1 cellular context compared by ENCODE assay signal in the genomic region with DNA sequence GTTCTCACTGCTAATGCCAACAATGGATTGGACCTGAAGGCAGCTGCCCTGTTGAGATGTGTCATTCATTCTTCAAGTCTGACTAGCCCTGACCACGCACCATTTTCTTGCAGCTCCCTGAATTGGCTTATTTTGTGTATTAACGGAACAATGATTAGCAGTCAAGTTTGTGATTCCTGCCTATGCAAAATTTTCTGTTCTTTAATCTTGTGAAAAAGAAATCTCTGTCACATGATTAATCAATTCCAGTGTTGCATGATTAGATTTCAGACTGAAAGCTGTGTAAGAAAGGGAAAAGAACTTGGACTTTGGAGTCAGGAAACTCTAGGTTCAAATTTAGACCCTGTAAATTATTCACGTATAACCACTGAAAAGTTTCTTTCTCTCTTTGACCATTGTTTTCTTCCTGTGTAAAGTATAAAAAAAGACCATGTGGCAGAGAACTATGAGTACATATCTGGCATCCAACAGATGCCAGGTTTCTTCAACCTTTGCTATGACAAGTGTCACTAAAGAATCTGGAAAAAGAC.
TF ChIP-seq lines count a peak whose summit lies in the region.

No MANE protein-coding gene starts in this region.

TF ChIP-seq in GM12878, 131 proteins besides CTCF, POLR2A, EP300 and RAD21 (continued from another document and continues in another):
- TF ChIP-seq, protein P1, sequence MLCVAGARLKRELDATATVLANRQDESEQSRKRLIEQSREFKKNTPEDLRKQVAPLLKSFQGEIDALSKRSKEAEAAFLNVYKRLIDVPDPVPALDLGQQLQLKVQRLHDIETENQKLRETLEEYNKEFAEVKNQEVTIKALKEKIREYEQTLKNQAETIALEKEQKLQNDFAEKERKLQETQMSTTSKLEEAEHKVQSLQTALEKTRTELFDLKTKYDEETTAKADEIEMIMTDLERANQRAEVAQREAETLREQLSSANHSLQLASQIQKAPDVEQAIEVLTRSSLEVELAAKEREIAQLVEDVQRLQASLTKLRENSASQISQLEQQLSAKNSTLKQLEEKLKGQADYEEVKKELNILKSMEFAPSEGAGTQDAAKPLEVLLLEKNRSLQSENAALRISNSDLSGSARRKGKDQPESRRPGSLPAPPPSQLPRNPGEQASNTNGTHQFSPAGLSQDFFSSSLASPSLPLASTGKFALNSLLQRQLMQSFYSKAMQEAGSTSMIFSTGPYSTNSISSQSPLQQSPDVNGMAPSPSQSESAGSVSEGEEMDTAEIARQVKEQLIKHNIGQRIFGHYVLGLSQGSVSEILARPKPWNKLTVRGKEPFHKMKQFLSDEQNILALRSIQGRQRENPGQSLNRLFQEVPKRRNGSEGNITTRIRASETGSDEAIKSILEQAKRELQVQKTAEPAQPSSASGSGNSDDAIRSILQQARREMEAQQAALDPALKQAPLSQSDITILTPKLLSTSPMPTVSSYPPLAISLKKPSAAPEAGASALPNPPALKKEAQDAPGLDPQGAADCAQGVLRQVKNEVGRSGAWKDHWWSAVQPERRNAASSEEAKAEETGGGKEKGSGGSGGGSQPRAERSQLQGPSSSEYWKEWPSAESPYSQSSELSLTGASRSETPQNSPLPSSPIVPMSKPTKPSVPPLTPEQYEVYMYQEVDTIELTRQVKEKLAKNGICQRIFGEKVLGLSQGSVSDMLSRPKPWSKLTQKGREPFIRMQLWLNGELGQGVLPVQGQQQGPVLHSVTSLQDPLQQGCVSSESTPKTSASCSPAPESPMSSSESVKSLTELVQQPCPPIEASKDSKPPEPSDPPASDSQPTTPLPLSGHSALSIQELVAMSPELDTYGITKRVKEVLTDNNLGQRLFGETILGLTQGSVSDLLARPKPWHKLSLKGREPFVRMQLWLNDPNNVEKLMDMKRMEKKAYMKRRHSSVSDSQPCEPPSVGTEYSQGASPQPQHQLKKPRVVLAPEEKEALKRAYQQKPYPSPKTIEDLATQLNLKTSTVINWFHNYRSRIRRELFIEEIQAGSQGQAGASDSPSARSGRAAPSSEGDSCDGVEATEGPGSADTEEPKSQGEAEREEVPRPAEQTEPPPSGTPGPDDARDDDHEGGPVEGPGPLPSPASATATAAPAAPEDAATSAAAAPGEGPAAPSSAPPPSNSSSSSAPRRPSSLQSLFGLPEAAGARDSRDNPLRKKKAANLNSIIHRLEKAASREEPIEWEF (IDR thresholded peaks at IDR 0.05; ENCODE audit: insufficient replicate concordance, low read depth, low read length) = no peak
- TF ChIP-seq PAX8 (IDR thresholded peaks at IDR 0.05) = no peak
- no peak for TF ChIP-seq RCOR1 (conservative IDR thresholded peaks at IDR 0.05; ENCODE audit: low read depth, low read length)
- no peak for TF ChIP-seq ZBED1 (IDR thresholded peaks at IDR 0.05; ENCODE audit: borderline replicate concordance)
- no peak for TF ChIP-seq ASH2L (IDR thresholded peaks at IDR 0.05; ENCODE audit: borderline replicate concordance, low read depth)
- TF ChIP-seq, protein P2, sequence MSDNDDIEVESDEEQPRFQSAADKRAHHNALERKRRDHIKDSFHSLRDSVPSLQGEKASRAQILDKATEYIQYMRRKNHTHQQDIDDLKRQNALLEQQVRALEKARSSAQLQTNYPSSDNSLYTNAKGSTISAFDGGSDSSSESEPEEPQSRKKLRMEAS (IDR thresholded peaks at IDR 0.05; ENCODE audit: low read depth, low read length) = no peak
- no peak for TF ChIP-seq MXI1 (IDR thresholded peaks at IDR 0.05; ENCODE audit: low read depth, low read length)
- TF ChIP-seq, protein P3, sequence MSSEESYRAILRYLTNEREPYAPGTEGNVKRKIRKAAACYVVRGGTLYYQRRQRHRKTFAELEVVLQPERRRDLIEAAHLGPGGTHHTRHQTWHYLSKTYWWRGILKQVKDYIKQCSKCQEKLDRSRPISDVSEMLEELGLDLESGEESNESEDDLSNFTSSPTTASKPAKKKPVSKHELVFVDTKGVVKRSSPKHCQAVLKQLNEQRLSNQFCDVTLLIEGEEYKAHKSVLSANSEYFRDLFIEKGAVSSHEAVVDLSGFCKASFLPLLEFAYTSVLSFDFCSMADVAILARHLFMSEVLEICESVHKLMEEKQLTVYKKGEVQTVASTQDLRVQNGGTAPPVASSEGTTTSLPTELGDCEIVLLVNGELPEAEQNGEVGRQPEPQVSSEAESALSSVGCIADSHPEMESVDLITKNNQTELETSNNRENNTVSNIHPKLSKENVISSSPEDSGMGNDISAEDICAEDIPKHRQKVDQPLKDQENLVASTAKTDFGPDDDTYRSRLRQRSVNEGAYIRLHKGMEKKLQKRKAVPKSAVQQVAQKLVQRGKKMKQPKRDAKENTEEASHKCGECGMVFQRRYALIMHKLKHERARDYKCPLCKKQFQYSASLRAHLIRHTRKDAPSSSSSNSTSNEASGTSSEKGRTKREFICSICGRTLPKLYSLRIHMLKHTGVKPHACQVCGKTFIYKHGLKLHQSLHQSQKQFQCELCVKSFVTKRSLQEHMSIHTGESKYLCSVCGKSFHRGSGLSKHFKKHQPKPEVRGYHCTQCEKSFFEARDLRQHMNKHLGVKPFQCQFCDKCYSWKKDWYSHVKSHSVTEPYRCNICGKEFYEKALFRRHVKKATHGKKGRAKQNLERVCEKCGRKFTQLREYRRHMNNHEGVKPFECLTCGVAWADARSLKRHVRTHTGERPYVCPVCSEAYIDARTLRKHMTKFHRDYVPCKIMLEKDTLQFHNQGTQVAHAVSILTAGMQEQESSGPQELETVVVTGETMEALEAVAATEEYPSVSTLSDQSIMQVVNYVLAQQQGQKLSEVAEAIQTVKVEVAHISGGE (CRISPR knock-in tag; IDR thresholded peaks at IDR 0.05) = no peak
- no peak for TF ChIP-seq TARDBP (IDR thresholded peaks at IDR 0.05; ENCODE audit: borderline replicate concordance)
- TF ChIP-seq POLR2AphosphoS5 (IDR thresholded peaks at IDR 0.05; ENCODE audit: low read length) = no peak
- TF ChIP-seq, protein P4, sequence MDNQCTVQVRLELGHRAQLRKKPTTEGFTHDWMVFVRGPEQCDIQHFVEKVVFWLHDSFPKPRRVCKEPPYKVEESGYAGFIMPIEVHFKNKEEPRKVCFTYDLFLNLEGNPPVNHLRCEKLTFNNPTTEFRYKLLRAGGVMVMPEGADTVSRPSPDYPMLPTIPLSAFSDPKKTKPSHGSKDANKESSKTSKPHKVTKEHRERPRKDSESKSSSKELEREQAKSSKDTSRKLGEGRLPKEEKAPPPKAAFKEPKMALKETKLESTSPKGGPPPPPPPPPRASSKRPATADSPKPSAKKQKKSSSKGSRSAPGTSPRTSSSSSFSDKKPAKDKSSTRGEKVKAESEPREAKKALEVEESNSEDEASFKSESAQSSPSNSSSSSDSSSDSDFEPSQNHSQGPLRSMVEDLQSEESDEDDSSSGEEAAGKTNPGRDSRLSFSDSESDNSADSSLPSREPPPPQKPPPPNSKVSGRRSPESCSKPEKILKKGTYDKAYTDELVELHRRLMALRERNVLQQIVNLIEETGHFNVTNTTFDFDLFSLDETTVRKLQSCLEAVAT (IDR thresholded peaks at IDR 0.05) = no peak
- TF ChIP-seq TCF7 (IDR thresholded peaks at IDR 0.05; ENCODE audit: borderline replicate concordance) = no peak
- TF ChIP-seq SIX5 (IDR thresholded peaks at IDR 0.05; ENCODE audit: low read depth, low read length, severe bottlenecking) = no peak
- peak; percentile 63; the same call in 1 of the 2 replicates for TF ChIP-seq MTA3 (IDR thresholded peaks at IDR 0.05; ENCODE audit: borderline replicate concordance, low read length)
- TF ChIP-seq ZNF217 (IDR thresholded peaks at IDR 0.05) = peak; percentile 83
- no peak for TF ChIP-seq NR2C2 (IDR thresholded peaks at IDR 0.05; ENCODE audit: borderline replicate concordance, control insufficient read depth, insufficient read length, low read depth)
- peak; percentile 94 to 96 for TF ChIP-seq IKZF2 (IDR thresholded peaks at IDR 0.05)
- no peak for TF ChIP-seq ETV6 (conservative IDR thresholded peaks at IDR 0.05 in 1 of 2, IDR thresholded peaks at IDR 0.05 in 1 of 2; ENCODE audit: borderline replicate concordance in 1 of 2, low read depth in 1 of 2)
- no peak for TF ChIP-seq CBX5 (IDR thresholded peaks at IDR 0.05; ENCODE audit: low read depth)
- TF ChIP-seq CEBPB (IDR thresholded peaks at IDR 0.05; ENCODE audit: borderline replicate concordance in 1 of 2, low read depth in 2 of 2, low read length in 2 of 2) = no peak
- TF ChIP-seq, protein P5, sequence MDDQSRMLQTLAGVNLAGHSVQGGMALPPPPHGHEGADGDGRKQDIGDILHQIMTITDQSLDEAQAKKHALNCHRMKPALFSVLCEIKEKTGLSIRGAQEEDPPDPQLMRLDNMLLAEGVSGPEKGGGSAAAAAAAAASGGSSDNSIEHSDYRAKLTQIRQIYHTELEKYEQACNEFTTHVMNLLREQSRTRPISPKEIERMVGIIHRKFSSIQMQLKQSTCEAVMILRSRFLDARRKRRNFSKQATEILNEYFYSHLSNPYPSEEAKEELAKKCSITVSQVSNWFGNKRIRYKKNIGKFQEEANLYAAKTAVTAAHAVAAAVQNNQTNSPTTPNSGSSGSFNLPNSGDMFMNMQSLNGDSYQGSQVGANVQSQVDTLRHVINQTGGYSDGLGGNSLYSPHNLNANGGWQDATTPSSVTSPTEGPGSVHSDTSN (IDR thresholded peaks at IDR 0.05; ENCODE audit: insufficient replicate concordance, low read depth, low read length) = peak; percentile 37
- TF ChIP-seq, protein P6, sequence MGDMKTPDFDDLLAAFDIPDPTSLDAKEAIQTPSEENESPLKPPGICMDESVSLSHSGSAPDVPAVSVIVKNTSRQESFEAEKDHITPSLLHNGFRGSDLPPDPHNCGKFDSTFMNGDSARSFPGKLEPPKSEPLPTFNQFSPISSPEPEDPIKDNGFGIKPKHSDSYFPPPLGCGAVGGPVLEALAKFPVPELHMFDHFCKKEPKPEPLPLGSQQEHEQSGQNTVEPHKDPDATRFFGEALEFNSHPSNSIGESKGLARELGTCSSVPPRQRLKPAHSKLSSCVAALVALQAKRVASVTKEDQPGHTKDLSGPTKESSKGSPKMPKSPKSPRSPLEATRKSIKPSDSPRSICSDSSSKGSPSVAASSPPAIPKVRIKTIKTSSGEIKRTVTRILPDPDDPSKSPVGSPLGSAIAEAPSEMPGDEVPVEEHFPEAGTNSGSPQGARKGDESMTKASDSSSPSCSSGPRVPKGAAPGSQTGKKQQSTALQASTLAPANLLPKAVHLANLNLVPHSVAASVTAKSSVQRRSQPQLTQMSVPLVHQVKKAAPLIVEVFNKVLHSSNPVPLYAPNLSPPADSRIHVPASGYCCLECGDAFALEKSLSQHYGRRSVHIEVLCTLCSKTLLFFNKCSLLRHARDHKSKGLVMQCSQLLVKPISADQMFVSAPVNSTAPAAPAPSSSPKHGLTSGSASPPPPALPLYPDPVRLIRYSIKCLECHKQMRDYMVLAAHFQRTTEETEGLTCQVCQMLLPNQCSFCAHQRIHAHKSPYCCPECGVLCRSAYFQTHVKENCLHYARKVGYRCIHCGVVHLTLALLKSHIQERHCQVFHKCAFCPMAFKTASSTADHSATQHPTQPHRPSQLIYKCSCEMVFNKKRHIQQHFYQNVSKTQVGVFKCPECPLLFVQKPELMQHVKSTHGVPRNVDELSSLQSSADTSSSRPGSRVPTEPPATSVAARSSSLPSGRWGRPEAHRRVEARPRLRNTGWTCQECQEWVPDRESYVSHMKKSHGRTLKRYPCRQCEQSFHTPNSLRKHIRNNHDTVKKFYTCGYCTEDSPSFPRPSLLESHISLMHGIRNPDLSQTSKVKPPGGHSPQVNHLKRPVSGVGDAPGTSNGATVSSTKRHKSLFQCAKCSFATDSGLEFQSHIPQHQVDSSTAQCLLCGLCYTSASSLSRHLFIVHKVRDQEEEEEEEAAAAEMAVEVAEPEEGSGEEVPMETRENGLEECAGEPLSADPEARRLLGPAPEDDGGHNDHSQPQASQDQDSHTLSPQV (IDR thresholded peaks at IDR 0.05) = peak; percentile 87
- TF ChIP-seq SIN3A (IDR thresholded peaks at IDR 0.05; ENCODE audit: low read depth, low read length) = no peak
- no peak for TF ChIP-seq JUNB (IDR thresholded peaks at IDR 0.05)
- no peak for TF ChIP-seq RFX5 (IDR thresholded peaks at IDR 0.05; ENCODE audit: low read depth, low read length)
- TF ChIP-seq NR2F1 (conservative IDR thresholded peaks at IDR 0.05) = peak; percentile 50; the same call in 1 of the 2 replicates
- peak; percentile 85 for TF ChIP-seq RAD51 (IDR thresholded peaks at IDR 0.05)
- no peak for TF ChIP-seq NFYA (IDR thresholded peaks at IDR 0.05; ENCODE audit: borderline replicate concordance, low read depth, low read length)
- TF ChIP-seq, protein P7, sequence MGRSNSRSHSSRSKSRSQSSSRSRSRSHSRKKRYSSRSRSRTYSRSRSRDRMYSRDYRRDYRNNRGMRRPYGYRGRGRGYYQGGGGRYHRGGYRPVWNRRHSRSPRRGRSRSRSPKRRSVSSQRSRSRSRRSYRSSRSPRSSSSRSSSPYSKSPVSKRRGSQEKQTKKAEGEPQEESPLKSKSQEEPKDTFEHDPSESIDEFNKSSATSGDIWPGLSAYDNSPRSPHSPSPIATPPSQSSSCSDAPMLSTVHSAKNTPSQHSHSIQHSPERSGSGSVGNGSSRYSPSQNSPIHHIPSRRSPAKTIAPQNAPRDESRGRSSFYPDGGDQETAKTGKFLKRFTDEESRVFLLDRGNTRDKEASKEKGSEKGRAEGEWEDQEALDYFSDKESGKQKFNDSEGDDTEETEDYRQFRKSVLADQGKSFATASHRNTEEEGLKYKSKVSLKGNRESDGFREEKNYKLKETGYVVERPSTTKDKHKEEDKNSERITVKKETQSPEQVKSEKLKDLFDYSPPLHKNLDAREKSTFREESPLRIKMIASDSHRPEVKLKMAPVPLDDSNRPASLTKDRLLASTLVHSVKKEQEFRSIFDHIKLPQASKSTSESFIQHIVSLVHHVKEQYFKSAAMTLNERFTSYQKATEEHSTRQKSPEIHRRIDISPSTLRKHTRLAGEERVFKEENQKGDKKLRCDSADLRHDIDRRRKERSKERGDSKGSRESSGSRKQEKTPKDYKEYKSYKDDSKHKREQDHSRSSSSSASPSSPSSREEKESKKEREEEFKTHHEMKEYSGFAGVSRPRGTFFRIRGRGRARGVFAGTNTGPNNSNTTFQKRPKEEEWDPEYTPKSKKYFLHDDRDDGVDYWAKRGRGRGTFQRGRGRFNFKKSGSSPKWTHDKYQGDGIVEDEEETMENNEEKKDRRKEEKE (IDR thresholded peaks at IDR 0.05) = no peak
- TF ChIP-seq, protein P8, sequence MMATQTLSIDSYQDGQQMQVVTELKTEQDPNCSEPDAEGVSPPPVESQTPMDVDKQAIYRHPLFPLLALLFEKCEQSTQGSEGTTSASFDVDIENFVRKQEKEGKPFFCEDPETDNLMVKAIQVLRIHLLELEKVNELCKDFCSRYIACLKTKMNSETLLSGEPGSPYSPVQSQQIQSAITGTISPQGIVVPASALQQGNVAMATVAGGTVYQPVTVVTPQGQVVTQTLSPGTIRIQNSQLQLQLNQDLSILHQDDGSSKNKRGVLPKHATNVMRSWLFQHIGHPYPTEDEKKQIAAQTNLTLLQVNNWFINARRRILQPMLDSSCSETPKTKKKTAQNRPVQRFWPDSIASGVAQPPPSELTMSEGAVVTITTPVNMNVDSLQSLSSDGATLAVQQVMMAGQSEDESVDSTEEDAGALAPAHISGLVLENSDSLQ (IDR thresholded peaks at IDR 0.05) = peak; percentile 77
- TF ChIP-seq ZNF24 (IDR thresholded peaks at IDR 0.05) = peak; percentile 68
- TF ChIP-seq, protein P9, sequence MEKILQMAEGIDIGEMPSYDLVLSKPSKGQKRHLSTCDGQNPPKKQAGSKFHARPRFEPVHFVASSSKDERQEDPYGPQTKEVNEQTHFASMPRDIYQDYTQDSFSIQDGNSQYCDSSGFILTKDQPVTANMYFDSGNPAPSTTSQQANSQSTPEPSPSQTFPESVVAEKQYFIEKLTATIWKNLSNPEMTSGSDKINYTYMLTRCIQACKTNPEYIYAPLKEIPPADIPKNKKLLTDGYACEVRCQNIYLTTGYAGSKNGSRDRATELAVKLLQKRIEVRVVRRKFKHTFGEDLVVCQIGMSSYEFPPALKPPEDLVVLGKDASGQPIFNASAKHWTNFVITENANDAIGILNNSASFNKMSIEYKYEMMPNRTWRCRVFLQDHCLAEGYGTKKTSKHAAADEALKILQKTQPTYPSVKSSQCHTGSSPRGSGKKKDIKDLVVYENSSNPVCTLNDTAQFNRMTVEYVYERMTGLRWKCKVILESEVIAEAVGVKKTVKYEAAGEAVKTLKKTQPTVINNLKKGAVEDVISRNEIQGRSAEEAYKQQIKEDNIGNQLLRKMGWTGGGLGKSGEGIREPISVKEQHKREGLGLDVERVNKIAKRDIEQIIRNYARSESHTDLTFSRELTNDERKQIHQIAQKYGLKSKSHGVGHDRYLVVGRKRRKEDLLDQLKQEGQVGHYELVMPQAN (conservative IDR thresholded peaks at IDR 0.05) = no peak
